Comparison of ENCODE assay signal across 8 cellular contexts in genomic region chr3:156535162-156535627, GRCh38. TPM values are rescaled to one million over a fixed set of nuclear protein-coding genes. Genes with fewer than 3 reads are reported as not detected.
DNase-seq lines count a peak whose midpoint lies in the region; ATAC-seq and TF ChIP-seq lines count a peak whose summit lies in the region.

No MANE protein-coding gene starts in this region.

- intact Hi-C loops in activated CD4-positive, alpha-beta memory T cell treated with anti-CD3 and anti-CD28 coated beads for 36 hours (cut with micrococcal nuclease), result no loop called here
- intact Hi-C loops in posterior vena cava (cut with DNase I), result loop anchor here (5.0 to 10.0 kb wide), 2 partner anchors 547 to 550 kb away; no protein-coding TSS in a partner anchor

- H3K9me3 Mint-ChIP-seq in activated CD4-positive, alpha-beta memory T cell treated with anti-CD3 and anti-CD28 coated beads for 36 hours, result no peaks in the 10 kb centered on the region
- H3K9me3 Mint-ChIP-seq in stimulated activated memory B cell treated with anti-CD40 and anti-IgM and Interleukin-4, amounts not matched to agents 10 μg/mL and 1 μg/mL and 100 μg/mL, for 72 hours, result no peaks in the 10 kb centered on the region

- CTCF ChIA-PET in activated CD4-positive, alpha-beta memory T cell treated with anti-CD3 and anti-CD28 coated beads for 36 hours (lab: Charles Lee), result interaction anchor here (0.9 to 1.5 kb wide), 2 partner anchors 11 to 25 kb away, joined by 3 to 5 read pairs; no protein-coding TSS in a partner anchor

- H3K27ac ChIP-seq in HUES48 (ENCODE audit: low read depth, low read length) (peak overlapping the region; percentile 75), gastroesophageal sphincter (peak overlapping the region; percentile 84 to 94 (median 90))

- H3K27me3 Mint-ChIP-seq in activated CD4-positive, alpha-beta memory T cell treated with anti-CD3 and anti-CD28 coated beads for 36 hours, result no peaks in the 10 kb centered on the region
- H3K27me3 Mint-ChIP-seq in stimulated activated memory B cell treated with anti-CD40 and anti-IgM and Interleukin-4, amounts not matched to agents 10 μg/mL and 1 μg/mL and 100 μg/mL, for 72 hours, result no peaks in the 10 kb centered on the region

- no peak for TF ChIP-seq EP300 in gastroesophageal sphincter (IDR thresholded peaks at IDR 0.05)

- TF ChIP-seq POLR2A in gastroesophageal sphincter (IDR thresholded peaks at IDR 0.05), result no peak

- H3K27me3 ChIP-seq in HUES48 (ENCODE audit: control insufficient read depth, insufficient read depth, low read length) (no peaks in the 10 kb centered on the region), gastroesophageal sphincter (no peaks in the 10 kb centered on the region)

- no peak overlapping the region for H3K9ac ChIP-seq in HUES48 (ENCODE audit: low read depth, low read length)

- peak; percentile 97 for ATAC-seq in gastroesophageal sphincter
- ATAC-seq in HG03045 (IDR thresholded peaks at IDR 0.05; ENCODE audit: unreplicated experiment), result no peak
- no peak for ATAC-seq in stimulated activated memory B cell treated with anti-CD40 and anti-IgM and Interleukin-4, amounts not matched to agents 10 μg/mL and 1 μg/mL and 100 μg/mL, for 72 hours

- H3K27ac Mint-ChIP-seq in activated CD4-positive, alpha-beta memory T cell treated with anti-CD3 and anti-CD28 coated beads for 36 hours, result no peak overlapping the region
- no peak overlapping the region for H3K27ac Mint-ChIP-seq in stimulated activated memory B cell treated with anti-CD40 and anti-IgM and Interleukin-4, amounts not matched to agents 10 μg/mL and 1 μg/mL and 100 μg/mL, for 72 hours

- H3K4me1 ChIP-seq in HUES48 (ENCODE audit: control insufficient read depth, insufficient read depth, low read length) (peaks cover 17% of the 10 kb centered on the region), gastroesophageal sphincter (peaks cover 24 to 75% (median 26%) of the 10 kb centered on the region in 3 donors)

- peaks cover 8% of the 10 kb centered on the region for H3K4me1 Mint-ChIP-seq in activated CD4-positive, alpha-beta memory T cell treated with anti-CD3 and anti-CD28 coated beads for 36 hours (ENCODE audit: low read depth)
- H3K4me1 Mint-ChIP-seq in stimulated activated memory B cell treated with anti-CD40 and anti-IgM and Interleukin-4, amounts not matched to agents 10 μg/mL and 1 μg/mL and 100 μg/mL, for 72 hours, result no peaks in the 10 kb centered on the region

- H3K4me3 Mint-ChIP-seq in activated CD4-positive, alpha-beta memory T cell treated with anti-CD3 and anti-CD28 coated beads for 36 hours, result no peak overlapping the region
- no peak overlapping the region for H3K4me3 Mint-ChIP-seq in stimulated activated memory B cell treated with anti-CD40 and anti-IgM and Interleukin-4, amounts not matched to agents 10 μg/mL and 1 μg/mL and 100 μg/mL, for 72 hours

- peak in 3 of 4 experiments; percentile 49 to 54 (median 53) for TF ChIP-seq CTCF in gastroesophageal sphincter (IDR thresholded peaks at IDR 0.05)

- H3K36me3 ChIP-seq in HUES48 (ENCODE audit: control insufficient read depth, insufficient read depth, low read length) (peaks cover 23% of the 10 kb centered on the region), gastroesophageal sphincter (peaks cover 0 to 18% of the 10 kb centered on the region in 2 donors)

- H3K36me3 Mint-ChIP-seq in activated CD4-positive, alpha-beta memory T cell treated with anti-CD3 and anti-CD28 coated beads for 36 hours, result peaks cover 2% of the 10 kb centered on the region
- H3K36me3 Mint-ChIP-seq in stimulated activated memory B cell treated with anti-CD40 and anti-IgM and Interleukin-4, amounts not matched to agents 10 μg/mL and 1 μg/mL and 100 μg/mL, for 72 hours, result peaks cover 42% of the 10 kb centered on the region

- POLR2A ChIA-PET in activated CD4-positive, alpha-beta memory T cell treated with anti-CD3 and anti-CD28 coated beads for 36 hours (lab: Charles Lee), result no interaction called here

- H3K9me3 ChIP-seq in HUES48 (ENCODE audit: control insufficient read depth, insufficient read depth, low read length) (no peaks in the 10 kb centered on the region), gastroesophageal sphincter (no peaks in the 10 kb centered on the region)

- H3K4me3 ChIP-seq in HUES48 (ENCODE audit: low read depth, low read length) (no peak overlapping the region), gastroesophageal sphincter (no peak overlapping the region)

- WGBS in gastroesophageal sphincter (ENCODE audit: low coverage in 1 of 2), 2 donors, result 10 to 15% methylated on average over 3 to 4 of the region's 4 CpGs

- peak; percentile 12 for DNase-seq in COR-L47 (lab: John Stamatoyannopoulos, UW)
- DNase-seq in activated CD4-positive, alpha-beta memory T cell treated with anti-CD3 and anti-CD28 coated beads for 36 hours, result peak; percentile 54
- peak; percentile 86 for DNase-seq in posterior vena cava (ENCODE audit: low spot score)
- no peak for DNase-seq in NCI-H1092 treated with DMSO at 0.1 percent for 48 hours (lab: John Stamatoyannopoulos, UW)

RNA-seq across cellular contexts. Expression of gene SSR3, which starts 19.7 kb away (rescaled TPM):
- total RNA-seq in activated CD4-positive, alpha-beta memory T cell treated with anti-CD3 and anti-CD28 coated beads for 36 hours, result 100 to 1,000 TPM; 162 to 170 TPM
- total RNA-seq in gastroesophageal sphincter (100 to 1,000 TPM in 3 of 4 donors, 10 to 100 TPM in 1; 99.6 to 308 (median 165) TPM), posterior vena cava (100 to 1,000 TPM; 150 to 171 TPM)
